1 cellular context compared by ENCODE assay signal in genomic region chr5:157132302-157132612, GRCh38.
TF ChIP-seq lines count a peak whose summit lies in the region.

No MANE protein-coding gene starts in this region.

TF ChIP-seq in HepG2, 621 proteins besides CTCF, POLR2A, EP300 and RAD21:
- no peak for TF ChIP-seq IRX3 (CRISPR knock-in tag; IDR thresholded peaks at IDR 0.05; ENCODE audit: borderline replicate concordance, low read depth)
- TF ChIP-seq ZMYM4 (CRISPR knock-in tag; IDR thresholded peaks at IDR 0.05): no peak
- no peak for TF ChIP-seq SMAD9 (CRISPR knock-in tag; IDR thresholded peaks at IDR 0.05)
TF ChIP-seq in HepG2: peak in this region for 0.
